ENCODE assay signal across 13 cellular contexts in the genomic region with DNA sequence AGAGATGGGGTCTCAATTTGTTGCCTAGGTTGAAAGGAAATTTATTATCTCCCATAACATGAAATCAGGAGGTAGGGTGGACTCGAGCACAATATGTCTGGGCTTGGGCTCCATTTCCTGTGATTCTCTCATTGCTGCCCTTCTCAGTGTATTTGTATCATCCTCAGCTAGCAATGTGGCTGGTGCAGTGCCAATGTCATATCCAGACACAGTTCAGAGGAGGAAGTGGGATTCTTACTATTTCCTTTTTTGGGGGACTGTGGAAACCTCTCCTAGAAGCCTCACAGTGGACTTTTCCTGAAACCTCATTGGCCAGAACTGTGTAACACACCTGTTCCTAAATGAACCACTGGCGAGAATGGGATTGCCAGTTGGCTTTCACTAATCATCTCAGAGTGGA.
"Had no signal": no experiment of that assay in that cellular context is flagged by ENCODE, and none has a peak within 500 bp of the region (broad histone marks: within the 10 kb centered on the region; RNA-seq: fewer than 3 reads in every experiment).

No MANE protein-coding gene starts in this region.

- ATAC-seq: activated CD4-positive, alpha-beta T cell treated with anti-CD3 and anti-CD28 coated beads for 36 hours; activated CD8-positive, alpha-beta T cell treated with anti-CD3 and anti-CD28 coated beads, Interleukin-2, amount 10 ng/mL, durations not matched to agents 7 days and 5 days; naive thymus-derived CD4-positive, alpha-beta T cell had no signal

- DNase-seq: activated CD4-positive, alpha-beta T cell treated with anti-CD3 and anti-CD28 coated beads for 36 hours; activated CD8-positive, alpha-beta memory T cell treated with anti-CD3 and anti-CD28 coated beads, Interleukin-2, amount 50 U/mL, for 48 hours; activated CD8-positive, alpha-beta T cell treated with anti-CD3 and anti-CD28 coated beads, Interleukin-2, amount 10 ng/mL, durations not matched to agents 7 days and 5 days; glutamatergic neuron; lower lobe of right lung; naive thymus-derived CD4-positive, alpha-beta T cell; posterior cingulate gyrus; thyroid gland; uterus had no signal

- H3K36me3 ChIP-seq: ascending aorta, esophagus muscularis mucosa, lower lobe of right lung, right atrium auricular region, thyroid gland, uterus had no signal

- H3K9me3 ChIP-seq: ascending aorta, esophagus muscularis mucosa, lower lobe of right lung, right atrium auricular region, thyroid gland, uterus had no signal

- H3K27me3 ChIP-seq: ascending aorta, esophagus muscularis mucosa, right atrium auricular region, thyroid gland, uterus had no signal

- H3K4me3 ChIP-seq: ascending aorta, esophagus muscularis mucosa, lower lobe of right lung, right atrium auricular region, skin epidermis, thyroid gland, uterus had no signal

- H3K27ac ChIP-seq: ascending aorta, esophagus muscularis mucosa, lower lobe of right lung, right atrium auricular region, skin epidermis, thyroid gland, uterus had no signal
